In genomic region chr3:65348596-65348995, GRCh38 we compare ENCODE assay signal across 19 cellular contexts.
DNase-seq lines count a peak whose midpoint lies in the region; FAIRE-seq and TF ChIP-seq lines count a peak whose summit lies in the region.
"Had no signal": no experiment of that assay in that cellular context is flagged by ENCODE, and none has a peak within 500 bp of the region (broad histone marks: within the 10 kb centered on the region; RNA-seq: fewer than 3 reads in every experiment).

No MANE protein-coding gene starts in this region.

- TF ChIP-seq POLR2A in suprapubic skin (IDR thresholded peaks at IDR 0.05) (no peak), H54 (IDR thresholded peaks at IDR 0.05; ENCODE audit: low read depth, low read length) (no peak)

- 74% methylated on average over 3 of the region's 3 CpGs for WGBS in suprapubic skin

- in situ Hi-C loops in astrocyte of the cerebellum (cut with HindIII; ENCODE audit: low sequenced_read_pairs): no loop called here

- H3K4me3 ChIP-seq in AG04450 (ENCODE audit: low read depth, low read length) (no peak overlapping the region), astrocyte of the cerebellum (ENCODE audit: low read depth, low read length) (no peak overlapping the region), fibroblast of villous mesenchyme (ENCODE audit: low read depth, low read length) (no peak overlapping the region), suprapubic skin (no peak overlapping the region)
- H3K4me3 ChIP-seq: gastrocnemius medialis, mucosa of descending colon, transverse colon had no signal

- no peaks in the 10 kb centered on the region for H3K27me3 ChIP-seq in AG04450 (ENCODE audit: control insufficient read depth, insufficient read depth, low read length)
- H3K27me3 ChIP-seq in suprapubic skin: no peaks in the 10 kb centered on the region
- H3K27me3 ChIP-seq: gastrocnemius medialis, neutrophil, transverse colon had no signal

- H3K9me3 ChIP-seq in AG04450 (ENCODE audit: control insufficient read depth, insufficient read depth, low read length) (no peaks in the 10 kb centered on the region), suprapubic skin (no peaks in the 10 kb centered on the region)
- H3K9me3 ChIP-seq: gastrocnemius medialis, mucosa of descending colon, neutrophil, transverse colon had no signal

- POLR2A ChIA-PET in AG04450 (lab: Yijun Ruan, JAX): no interaction called here

- TF ChIP-seq CTCF in AG04450 (IDR thresholded peaks at IDR 0.05; ENCODE audit: low read depth, low read length): no peak
- TF ChIP-seq CTCF in astrocyte of the cerebellum (IDR thresholded peaks at IDR 0.05; ENCODE audit: low read depth, low read length, missing control alignments): no peak
- no peak for TF ChIP-seq CTCF in fibroblast of villous mesenchyme (IDR thresholded peaks at IDR 0.05; ENCODE audit: insufficient read depth, low read depth, low read length)
- no peak for TF ChIP-seq CTCF in suprapubic skin (IDR thresholded peaks at IDR 0.05)

- no peak overlapping the region for H3K27ac ChIP-seq in AG04450 (ENCODE audit: low read depth, low read length)
- no peak overlapping the region for H3K27ac ChIP-seq in suprapubic skin
- H3K27ac ChIP-seq: gastrocnemius medialis, neutrophil, transverse colon had no signal

- DNase-seq in AG04450 (ENCODE audit: low read depth, low spot score) (peak; percentile 50), H4 (ENCODE audit: low spot score) (peak; percentile 81), astrocyte of the cerebellum (ENCODE audit: low read depth) (peak; percentile 57), fibroblast of villous mesenchyme (ENCODE audit: low read depth) (peak; percentile 89), MV-4-11 (lab: John Stamatoyannopoulos, UW) (no peak), activated T-cell treated with anti-CD3 and anti-CD28 coated beads for 4 hours (no peak), suprapubic skin (ENCODE audit: low spot score in 2 of 2) (no peak), H54 (ENCODE audit: insufficient read length, low spot score) (no peak)
- DNase-seq: activated CD4-positive, alpha-beta T cell treated with anti-CD3 and anti-CD28 coated beads for 1 hour; cerebellar nuclear complex; gastrocnemius medialis; left colon; mucosa of descending colon; NCI-H526; retina; stimulated activated naive B cell treated with anti-CD40 and anti-IgM and Interleukin-4, amounts not matched to agents 10 μg/mL and 1 μg/mL and 100 μg/mL, for 72 hours; transverse colon had no signal

- no peak for TF ChIP-seq EP300 in suprapubic skin (IDR thresholded peaks at IDR 0.05)

- CTCF ChIA-PET in AG04450 (lab: Charles Lee): interaction anchor here (2.1 kb wide), 1 partner anchor 9 kb away, joined by 10 read pairs; no protein-coding TSS in a partner anchor

- H3K4me1 ChIP-seq in suprapubic skin: no peaks in the 10 kb centered on the region
- H3K4me1 ChIP-seq: gastrocnemius medialis had no signal

- no peak for FAIRE-seq in H54 (lab: Jason Lieb, UNC)
- FAIRE-seq: A204.1 had no signal

- H3K36me3 ChIP-seq in suprapubic skin: no peaks in the 10 kb centered on the region
- H3K36me3 ChIP-seq: gastrocnemius medialis, neutrophil, transverse colon had no signal

Comparison
In these comparisons a context has a peak if more than half of its experiments do, and no peak if none do; other contexts are left out.
1. DNase-seq: peak in AG04450 (single experiment), H4 (single experiment), astrocyte of the cerebellum (single experiment) and fibroblast of villous mesenchyme (single experiment); none in MV-4-11 (single experiment), activated T-cell treated with anti-CD3 and anti-CD28 coated beads for 4 hours (single experiment), suprapubic skin (0 of 2) and H54 (single experiment).